ENCODE assay signal across 21 cellular contexts in genomic region chr10:24495666-24496065, GRCh38.
"Had no signal": no experiment of that assay in that cellular context is flagged by ENCODE, and none has a peak within 500 bp of the region (broad histone marks: within the 10 kb centered on the region; RNA-seq: fewer than 3 reads in every experiment).

No MANE protein-coding gene starts in this region.

- H3K9me3 Mint-ChIP-seq: immature natural killer cell; memory B cell; naive thymus-derived CD4-positive, alpha-beta T cell; nephron progenitor cell; stimulated activated effector memory CD8-positive, alpha-beta T cell treated with anti-CD3 and anti-CD28 coated beads, Interleukin-12 subunit alpha, Interleukin-12 subunit beta, amount 100 ng/mL, for 72 hours; type B pancreatic cell had no signal

- H3K4me3 ChIP-seq: dorsolateral prefrontal cortex, lower lobe of right lung, psoas muscle, sigmoid colon, stomach, testis, tibial artery had no signal

- H3K27me3 ChIP-seq: dorsolateral prefrontal cortex, sigmoid colon, stomach, testis, tibial artery had no signal

- H3K36me3 Mint-ChIP-seq: immature natural killer cell; memory B cell; naive thymus-derived CD4-positive, alpha-beta T cell; stimulated activated effector memory CD8-positive, alpha-beta T cell treated with anti-CD3 and anti-CD28 coated beads, Interleukin-12 subunit alpha, Interleukin-12 subunit beta, amount 100 ng/mL, for 72 hours had no signal

- DNase-seq: effector CD4-positive, alpha-beta T cell; hypothalamus; immature natural killer cell; left ventricle myocardium superior; lower lobe of right lung; naive thymus-derived CD4-positive, alpha-beta T cell; nephron progenitor cell; nucleus accumbens; psoas muscle; right cardiac atrium; sigmoid colon; stimulated activated CD4-positive, alpha-beta T cell treated with anti-CD3 and anti-CD28 coated beads, Interleukin-2, amount 100 ng/mL, for 24 hours; stimulated activated CD4-positive, alpha-beta T cell treated with anti-CD3 and anti-CD28 coated beads, Interleukin-4, amount 100 ng/mL, for 24 hours; stimulated activated naive CD4-positive, alpha-beta T cell treated with Interleukin-2 at 50 U/mL for 16 hours; stomach; testis; tibial artery had no signal

- H3K4me3 Mint-ChIP-seq: immature natural killer cell; memory B cell; naive thymus-derived CD4-positive, alpha-beta T cell; nephron progenitor cell; stimulated activated effector memory CD8-positive, alpha-beta T cell treated with anti-CD3 and anti-CD28 coated beads, Interleukin-12 subunit alpha, Interleukin-12 subunit beta, amount 100 ng/mL, for 72 hours; type B pancreatic cell had no signal

- ATAC-seq: left ventricle myocardium superior; lower lobe of right lung; naive thymus-derived CD4-positive, alpha-beta T cell; psoas muscle; right cardiac atrium; stimulated activated effector memory CD8-positive, alpha-beta T cell treated with anti-CD3 and anti-CD28 coated beads, Interleukin-12 subunit alpha, Interleukin-12 subunit beta, amount 100 ng/mL, for 72 hours had no signal

- H3K4me1 ChIP-seq: lower lobe of right lung, psoas muscle, sigmoid colon, testis had no signal

- H3K27ac ChIP-seq: lower lobe of right lung, psoas muscle, sigmoid colon, stomach, testis, tibial artery had no signal

- H3K36me3 ChIP-seq: sigmoid colon had no signal

- H3K27ac Mint-ChIP-seq: immature natural killer cell; memory B cell; naive thymus-derived CD4-positive, alpha-beta T cell; nephron progenitor cell; stimulated activated effector memory CD8-positive, alpha-beta T cell treated with anti-CD3 and anti-CD28 coated beads, Interleukin-12 subunit alpha, Interleukin-12 subunit beta, amount 100 ng/mL, for 72 hours; type B pancreatic cell had no signal

- H3K27me3 Mint-ChIP-seq: type B pancreatic cell had no signal

- H3K9me3 ChIP-seq: lower lobe of right lung, psoas muscle, sigmoid colon, stomach, testis, tibial artery had no signal

- H3K4me1 Mint-ChIP-seq: immature natural killer cell; memory B cell; naive thymus-derived CD4-positive, alpha-beta T cell; nephron progenitor cell; stimulated activated effector memory CD8-positive, alpha-beta T cell treated with anti-CD3 and anti-CD28 coated beads, Interleukin-12 subunit alpha, Interleukin-12 subunit beta, amount 100 ng/mL, for 72 hours had no signal
